ENCODE assay signal across 13 cellular contexts in genomic region chr17:32277284-32277683, GRCh38.
DNase-seq lines count a peak whose midpoint lies in the region; ATAC-seq and TF ChIP-seq lines count a peak whose summit lies in the region.
"Had no signal": no experiment of that assay in that cellular context is flagged by ENCODE, and none has a peak within 500 bp of the region (broad histone marks: within the 10 kb centered on the region; RNA-seq: fewer than 3 reads in every experiment).

No MANE protein-coding gene starts in this region.

- H3K27me3 ChIP-seq in BLaER1 treated with 17β-estradiol and CSF1 and Interleukin-3, amounts not matched to agents 10 nM and 100 nM, result peaks cover 0 to 10% (median 0%) of the 10 kb centered on the region in 11 experiments; a peak in 2 of 22 replicates
- no peaks in the 10 kb centered on the region for H3K27me3 ChIP-seq in brain microvascular endothelial cell (replicated peaks)
- H3K27me3 ChIP-seq: pancreas had no signal

- peaks cover 24 to 45% (median 36%) of the 10 kb centered on the region in 10 experiments for H3K4me1 ChIP-seq in BLaER1 treated with 17β-estradiol and CSF1 and Interleukin-3, amounts not matched to agents 10 nM and 100 nM
- H3K4me1 ChIP-seq: pancreas had no signal

- DNase-seq in LNCaP clone FGC (ENCODE audit: low read depth) (peak; percentile 38), brain microvascular endothelial cell (peak; percentile 35), iris pigment epithelial cell (ENCODE audit: low read depth) (peak; percentile 61), NCI-H2227 (lab: John Stamatoyannopoulos, UW; ENCODE audit: unreplicated experiment) (no peak), foreskin melanocyte (no peak)
- no peak for DNase-seq in activated CD8-positive, alpha-beta memory T cell treated with anti-CD3 and anti-CD28 coated beads for 24 hours
- DNase-seq: activated CD4-positive, alpha-beta T cell treated with anti-CD3 and anti-CD28 coated beads for 48 hours; NCI-H1417; pancreas; stimulated activated CD4-positive, alpha-beta T cell treated with anti-CD3 and anti-CD28 coated beads, Interleukin-2, amount 100 ng/mL, for 48 hours; stimulated activated naive CD4-positive, alpha-beta T cell treated with Interleukin-2 at 50 U/mL for 16 hours had no signal

- H3K4me3 ChIP-seq in BLaER1 treated with 17β-estradiol and CSF1 and Interleukin-3, amounts not matched to agents 10 nM and 100 nM, result no peak overlapping the region
- H3K4me3 ChIP-seq in LNCaP clone FGC (ENCODE audit: low read depth, low read length) (no peak overlapping the region), brain microvascular endothelial cell (ENCODE audit: low read depth, low read length) (no peak overlapping the region)
- H3K4me3 ChIP-seq: pancreas had no signal

- no peaks in the 10 kb centered on the region for H3K36me3 ChIP-seq in BLaER1 treated with 17β-estradiol and CSF1 and Interleukin-3, amounts not matched to agents 10 nM and 100 nM
- H3K36me3 ChIP-seq in brain microvascular endothelial cell (replicated peaks), result no peaks in the 10 kb centered on the region
- H3K36me3 ChIP-seq: pancreas had no signal

- in situ Hi-C loops in brain microvascular endothelial cell (cut with HindIII; ENCODE audit: low pct_ligation_motif_present, low sequenced_read_pairs), result no loop called here

- peaks cover 0 to 32% (median 0%) of the 10 kb centered on the region in 11 experiments; a peak in 7 of 22 replicates for H4K20me1 ChIP-seq in BLaER1 treated with 17β-estradiol and CSF1 and Interleukin-3, amounts not matched to agents 10 nM and 100 nM

- TF ChIP-seq CTCF in LNCaP clone FGC (IDR thresholded peaks at IDR 0.05; ENCODE audit: control insufficient read depth, extremely low read depth, insufficient read depth) (no peak), brain microvascular endothelial cell (IDR thresholded peaks at IDR 0.05; ENCODE audit: low read depth, low read length, missing control alignments) (no peak)

- H3K9me3 ChIP-seq in BLaER1 treated with 17β-estradiol and CSF1 and Interleukin-3, amounts not matched to agents 10 nM and 100 nM (replicated peaks in 1 of 11), result no peaks in the 10 kb centered on the region
- H3K9me3 ChIP-seq: pancreas had no signal

- peak overlapping the region in 10 of 11 experiments; percentile 22 to 98 (median 89); a peak in 19 of 22 replicates for H3K4me2 ChIP-seq in BLaER1 treated with 17β-estradiol and CSF1 and Interleukin-3, amounts not matched to agents 10 nM and 100 nM

- H3K9ac ChIP-seq in BLaER1 treated with 17β-estradiol and CSF1 and Interleukin-3, amounts not matched to agents 10 nM and 100 nM, result no peak overlapping the region

- peak overlapping the region in 4 of 11 experiments; percentile 4 to 75 (median 70); a peak in 5 of 22 replicates for H3K27ac ChIP-seq in BLaER1 treated with 17β-estradiol and CSF1 and Interleukin-3, amounts not matched to agents 10 nM and 100 nM
- no peak overlapping the region for H3K27ac ChIP-seq in brain microvascular endothelial cell
- H3K27ac ChIP-seq: pancreas had no signal

- no peak for ATAC-seq in HG03097 (IDR thresholded peaks at IDR 0.05; ENCODE audit: low FRiP score, unreplicated experiment)

Comparison
In these comparisons a context has a peak if more than half of its experiments do, and no peak if none do; other contexts are left out.
1. DNase-seq: peak in LNCaP clone FGC (single experiment), brain microvascular endothelial cell (single experiment) and iris pigment epithelial cell (single experiment); none in NCI-H2227 (single experiment), activated CD8-positive, alpha-beta memory T cell treated with anti-CD3 and anti-CD28 coated beads for 24 hours (single experiment) and foreskin melanocyte (single experiment).